ENCODE assay signal across 10 cellular contexts in the genomic region with DNA sequence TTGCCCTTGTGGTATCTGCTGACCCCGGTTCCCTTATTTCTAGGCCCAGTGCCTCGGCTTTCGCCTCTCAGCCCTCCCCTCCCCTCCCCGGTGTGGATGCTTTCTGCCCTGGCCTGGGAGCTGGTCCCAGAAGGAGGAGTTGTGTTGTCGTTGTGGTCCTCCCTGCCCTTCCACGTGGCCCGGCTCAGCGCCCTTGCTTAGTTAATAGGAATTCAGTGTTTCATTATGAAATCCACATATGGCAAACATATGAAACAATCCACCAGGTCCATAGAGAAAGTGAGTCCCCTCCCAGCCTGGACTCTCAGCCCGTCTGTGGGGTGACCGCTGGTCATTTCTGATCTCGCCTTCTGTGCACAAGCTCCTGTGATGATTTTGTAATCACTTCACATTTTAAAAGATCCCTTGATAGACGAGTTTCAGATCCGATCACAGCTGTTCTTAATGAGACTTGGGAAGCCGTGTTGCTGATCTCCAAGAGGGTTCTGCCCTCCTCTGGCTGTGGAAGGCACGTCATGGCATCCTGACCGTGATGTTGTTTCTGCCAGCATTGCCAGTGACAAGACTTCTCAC.
DNase-seq lines count a peak whose midpoint lies in the region; ATAC-seq and TF ChIP-seq lines count a peak whose summit lies in the region.
"Had no signal": no experiment of that assay in that cellular context is flagged by ENCODE, and none has a peak within 500 bp of the region (broad histone marks: within the 10 kb centered on the region; RNA-seq: fewer than 3 reads in every experiment).

No MANE protein-coding gene starts in this region.

- no peak for TF ChIP-seq POLR2A in erythroblast (IDR thresholded peaks at IDR 0.05; ENCODE audit: low read length)

- CTCF ChIA-PET in AG04449 (lab: Yijun Ruan, JAX), result interaction anchor here (0.7 to 2.1 kb wide), 9 partner anchors 8 to 375 kb away, joined by 3 to 7 read pairs (median 4); no protein-coding TSS in a partner anchor

- no peak overlapping the region; the same call in 1 of the 2 replicates for H3K4me3 ChIP-seq in AG04449 (ENCODE audit: low read depth, low read length)
- H3K4me3 ChIP-seq in RWPE2 (ENCODE audit: severe bottlenecking), result no peak overlapping the region
- no peak overlapping the region for H3K4me3 ChIP-seq in fibroblast of villous mesenchyme (ENCODE audit: low read depth, low read length)
- H3K4me3 ChIP-seq: K562 had no signal

- DNase-seq in AG04449 (ENCODE audit: low read depth, low spot score) (peak; percentile 59), RWPE2 (ENCODE audit: low spot score) (peak; percentile 48), fibroblast of villous mesenchyme (ENCODE audit: low read depth) (peak; percentile 94), non-pigmented ciliary epithelial cell (ENCODE audit: low read depth) (peak; percentile 24), erythroblast (lab: John Stamatoyannopoulos, UW) (no peak), glomerular visceral epithelial cell (ENCODE audit: extremely low spot score) (no peak)
- DNase-seq: activated CD4-positive, alpha-beta T cell treated with anti-CD3 and anti-CD28 coated beads for 48 hours had no signal

- H3K4me1 ChIP-seq in RWPE2 (ENCODE audit: insufficient read depth, poor library complexity, severe bottlenecking), result no peaks in the 10 kb centered on the region

- H3K36me3 ChIP-seq in RWPE2 (ENCODE audit: low read depth), result 0 out of 2 replicates have a peak, but pooled peaks cover 3% of the 10 kb centered on the region

- no peak overlapping the region for H3K27ac ChIP-seq in RWPE2 (ENCODE audit: poor library complexity, severe bottlenecking)

- peak; percentile 59 for TF ChIP-seq CTCF in AG04449 (IDR thresholded peaks at IDR 0.05; ENCODE audit: insufficient read depth, low read length, missing control alignments)
- no peak for TF ChIP-seq CTCF in RWPE2 (IDR thresholded peaks at IDR 0.05; ENCODE audit: poor library complexity, severe bottlenecking)
- TF ChIP-seq CTCF in fibroblast of villous mesenchyme (IDR thresholded peaks at IDR 0.05; ENCODE audit: insufficient read depth, low read depth, low read length), result peak; percentile 62

- POLR2A ChIA-PET in AG04449 (lab: Yijun Ruan, JAX), result interaction anchor here (1.2 to 1.6 kb wide), 2 partner anchors 49 to 321 kb away, joined by 3 to 4 read pairs; no protein-coding TSS in a partner anchor

- ATAC-seq in RWPE2 (ENCODE audit: low read depth), result no peak
- no peak for ATAC-seq in GM18867 (IDR thresholded peaks at IDR 0.05; ENCODE audit: unreplicated experiment)
- no peak for ATAC-seq in HG03045 (IDR thresholded peaks at IDR 0.05; ENCODE audit: unreplicated experiment)
- ATAC-seq: K562 had no signal

- H3K27me3 ChIP-seq in RWPE2 (ENCODE audit: insufficient read depth, poor library complexity, severe bottlenecking), result no peaks in the 10 kb centered on the region

- H3K9me3 ChIP-seq in RWPE2 (ENCODE audit: severe bottlenecking), result no peaks in the 10 kb centered on the region

Comparison
In these comparisons a context has a peak if more than half of its experiments do, and no peak if none do; other contexts are left out.
1. DNase-seq: peak in AG04449 (single experiment), RWPE2 (single experiment), fibroblast of villous mesenchyme (single experiment) and non-pigmented ciliary epithelial cell (single experiment); none in erythroblast (0 of 2) and glomerular visceral epithelial cell (single experiment).